Comparison of ENCODE assay signal across 8 cellular contexts in genomic region chr17:35372846-35373531, GRCh38. TPM values are rescaled to one million over a fixed set of nuclear protein-coding genes. Genes with fewer than 3 reads are reported as not detected.
DNase-seq lines count a peak whose midpoint lies in the region; ATAC-seq and TF ChIP-seq lines count a peak whose summit lies in the region.

No MANE protein-coding gene starts in this region.

- TF ChIP-seq CTCF in tibial nerve (IDR thresholded peaks at IDR 0.05) = no peak

- peak overlapping the region; percentile 91 to 92 for H3K27ac ChIP-seq in mucosa of rectum (ENCODE audit: low read depth in 2 of 2, low read length in 2 of 2)
- peak overlapping the region; percentile 92 to 100 (median 98) for H3K27ac ChIP-seq in tibial nerve

- H3K4me3 ChIP-seq in mucosa of rectum (ENCODE audit: low read length in 2 of 2) (peak overlapping the region; percentile 75 to 81), tibial nerve (peak overlapping the region; percentile 62 to 94 (median 70))

- peak; percentile 9 for DNase-seq in T follicular helper cell (ENCODE audit: low read depth)
- DNase-seq in dermis blood vessel endothelial cell = peak; percentile 24
- DNase-seq in tibial nerve (ENCODE audit: low spot score in 2 of 2) = no peak
- DNase-seq in GDM1 (lab: John Stamatoyannopoulos, UW) = no peak
- DNase-seq in SK-N-DZ (ENCODE audit: low spot score) = no peak

- 0 out of 2 replicates have a peak, but pooled peaks cover 3% of the 10 kb centered on the region for H3K4me1 ChIP-seq in ES-I3 (ENCODE audit: insufficient read depth, low read length)
- H3K4me1 ChIP-seq in mucosa of rectum (ENCODE audit: control insufficient read depth in 2 of 2, insufficient read depth in 2 of 2, low read length in 2 of 2) = peaks cover 5 to 9% of the 10 kb centered on the region in 2 donors
- peaks cover 0 to 64% (median 11%) of the 10 kb centered on the region in 4 donors for H3K4me1 ChIP-seq in tibial nerve

- TF ChIP-seq POLR2A in tibial nerve (IDR thresholded peaks at IDR 0.05) = no peak

- H3K36me3 ChIP-seq in ES-I3 (ENCODE audit: insufficient read depth, low read length) (no peaks in the 10 kb centered on the region), mucosa of rectum (ENCODE audit: control insufficient read depth in 2 of 2, insufficient read depth in 2 of 2, low read length in 2 of 2) (no peaks in the 10 kb centered on the region), tibial nerve (peaks cover 0 to 18% (median 0%) of the 10 kb centered on the region in 3 donors)

- 0 to 2% methylated on average over 12 to 24 of the region's 25 CpGs for WGBS in tibial nerve, 2 donors

- ATAC-seq in HG02981 (IDR thresholded peaks at IDR 0.05; ENCODE audit: unreplicated experiment) = peak; percentile 17

- no peaks in the 10 kb centered on the region; the same call in 1 of the 2 replicates for H3K9me3 ChIP-seq in ES-I3 (ENCODE audit: control insufficient read depth, insufficient read depth, low read length)
- no peaks in the 10 kb centered on the region for H3K9me3 ChIP-seq in mucosa of rectum (ENCODE audit: control insufficient read depth in 2 of 2, low read length in 2 of 2)
- peaks cover 0 to 13% (median 0%) of the 10 kb centered on the region in 4 donors for H3K9me3 ChIP-seq in tibial nerve

- H3K27me3 ChIP-seq in mucosa of rectum (ENCODE audit: control insufficient read depth in 2 of 2, insufficient read depth in 2 of 2, low read length in 2 of 2) (peaks cover 0 to 9% of the 10 kb centered on the region in 2 donors), tibial nerve (no peaks in the 10 kb centered on the region)

- no peak for TF ChIP-seq EP300 in tibial nerve (IDR thresholded peaks at IDR 0.05)

- H3K9ac ChIP-seq in ES-I3 (ENCODE audit: low read depth, low read length) (peak overlapping the region; percentile 47; the same call in 1 of the 2 replicates), mucosa of rectum (ENCODE audit: low read depth in 1 of 2, low read length in 2 of 2) (peak overlapping the region; percentile 79 to 83)

RNA-seq across cellular contexts. Expression of gene SLFN11, which starts 0.4 kb away (rescaled TPM):
- total RNA-seq in dermis blood vessel endothelial cell (83.3 and 103 TPM in 2 replicates), tibial nerve (10 to 100 TPM; 46.3 to 55.8 (median 51.1) TPM)
- polyA plus RNA-seq in SK-N-DZ (2014; cell fraction: cytosol; rRNA removed) = not detected in 2 replicates
- not detected in 2 replicates for polyA plus RNA-seq in SK-N-DZ (2014; cell fraction: nucleus; rRNA removed)

RNA-seq across cellular contexts. Expression of gene SLFN12, which starts 59.3 kb away (rescaled TPM):
- 63.5 and 75.6 TPM in 2 replicates for total RNA-seq in dermis blood vessel endothelial cell
- 10 to 100 TPM; 11.6 to 20.1 (median 15.9) TPM for total RNA-seq in tibial nerve
- polyA plus RNA-seq in SK-N-DZ (2014; cell fraction: cytosol; rRNA removed) = not detected in 2 replicates
- polyA plus RNA-seq in SK-N-DZ (2014; cell fraction: nucleus; rRNA removed) = 0.49 TPM in 1 of 2 replicates, not detected in the other

Comparison
In these comparisons a context has a peak if more than half of its experiments do, and no peak if none do; other contexts are left out.
1. DNase-seq: peak in T follicular helper cell (single experiment) and dermis blood vessel endothelial cell (single experiment); none in tibial nerve (0 of 2), GDM1 (single experiment) and SK-N-DZ (single experiment).